In the genomic region with DNA sequence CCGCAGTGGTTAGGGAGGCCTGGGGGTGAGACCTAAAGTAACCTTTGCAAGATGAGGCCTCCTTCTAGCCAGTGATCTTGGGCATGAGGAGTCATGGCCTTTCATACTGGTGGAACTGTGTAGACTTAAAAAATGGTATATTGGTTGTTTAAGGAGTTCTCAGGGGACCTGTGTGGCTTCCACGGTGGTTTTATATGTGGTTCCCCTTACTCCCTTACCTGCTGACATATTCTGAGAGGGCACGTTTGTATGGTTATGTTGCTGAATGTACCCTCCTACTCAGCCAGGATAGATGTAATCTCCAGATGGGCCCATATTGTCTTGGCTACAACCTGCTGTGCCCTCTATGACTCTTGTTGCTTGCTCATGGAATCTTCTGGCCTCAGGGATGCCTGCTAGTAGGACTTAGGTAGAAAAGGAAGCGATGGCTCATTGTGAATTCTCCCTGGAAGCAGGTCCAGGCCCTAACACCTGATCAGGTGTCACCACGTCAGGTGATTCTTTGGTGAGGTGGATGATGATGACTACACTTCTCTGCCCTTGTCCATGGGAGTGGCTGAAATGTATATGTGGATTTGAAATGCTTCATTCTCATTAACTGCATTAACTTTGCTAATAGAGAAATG, we compare ENCODE assay signal across 2 cellular contexts.
TF ChIP-seq lines count a peak whose summit lies in the region.

No MANE protein-coding gene starts in this region.

TF ChIP-seq in SK-N-SH, 30 proteins besides CTCF, POLR2A, EP300 and RAD21 (continued from another document):
- TF ChIP-seq, protein P1, sequence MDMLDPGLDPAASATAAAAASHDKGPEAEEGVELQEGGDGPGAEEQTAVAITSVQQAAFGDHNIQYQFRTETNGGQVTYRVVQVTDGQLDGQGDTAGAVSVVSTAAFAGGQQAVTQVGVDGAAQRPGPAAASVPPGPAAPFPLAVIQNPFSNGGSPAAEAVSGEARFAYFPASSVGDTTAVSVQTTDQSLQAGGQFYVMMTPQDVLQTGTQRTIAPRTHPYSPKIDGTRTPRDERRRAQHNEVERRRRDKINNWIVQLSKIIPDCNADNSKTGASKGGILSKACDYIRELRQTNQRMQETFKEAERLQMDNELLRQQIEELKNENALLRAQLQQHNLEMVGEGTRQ (IDR thresholded peaks at IDR 0.05; ENCODE audit: borderline replicate concordance, low read depth, low read length): no peak
- no peak for TF ChIP-seq TAF1 (IDR thresholded peaks at IDR 0.05; ENCODE audit: borderline replicate concordance, low read depth, low read length)
- no peak for TF ChIP-seq FOXJ3 (CRISPR knock-in tag; IDR thresholded peaks at IDR 0.05)
- TF ChIP-seq GATA2 (CRISPR knock-in tag; IDR thresholded peaks at IDR 0.05): no peak
- no peak for TF ChIP-seq SIN3A (IDR thresholded peaks at IDR 0.05; ENCODE audit: borderline replicate concordance, low read depth, low read length)
- no peak for TF ChIP-seq YY1 (IDR thresholded peaks at IDR 0.05; ENCODE audit: low read depth)
- TF ChIP-seq NRF1 (IDR thresholded peaks at IDR 0.05; ENCODE audit: low read depth, low read length): no peak
- no peak for TF ChIP-seq CHD2 (IDR thresholded peaks at IDR 0.05; ENCODE audit: low read length, partially characterized antibody)
- no peak for TF ChIP-seq SMC3 (IDR thresholded peaks at IDR 0.05; ENCODE audit: low read depth, low read length)
- TF ChIP-seq, protein P2, sequence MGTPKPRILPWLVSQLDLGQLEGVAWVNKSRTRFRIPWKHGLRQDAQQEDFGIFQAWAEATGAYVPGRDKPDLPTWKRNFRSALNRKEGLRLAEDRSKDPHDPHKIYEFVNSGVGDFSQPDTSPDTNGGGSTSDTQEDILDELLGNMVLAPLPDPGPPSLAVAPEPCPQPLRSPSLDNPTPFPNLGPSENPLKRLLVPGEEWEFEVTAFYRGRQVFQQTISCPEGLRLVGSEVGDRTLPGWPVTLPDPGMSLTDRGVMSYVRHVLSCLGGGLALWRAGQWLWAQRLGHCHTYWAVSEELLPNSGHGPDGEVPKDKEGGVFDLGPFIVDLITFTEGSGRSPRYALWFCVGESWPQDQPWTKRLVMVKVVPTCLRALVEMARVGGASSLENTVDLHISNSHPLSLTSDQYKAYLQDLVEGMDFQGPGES (IDR thresholded peaks at IDR 0.05; ENCODE audit: low read depth, low read length): no peak
- no peak for TF ChIP-seq JUND (IDR thresholded peaks at IDR 0.05)
- TF ChIP-seq RCOR1 (IDR thresholded peaks at IDR 0.05; ENCODE audit: low read length): no peak
- no peak for TF ChIP-seq MAX (IDR thresholded peaks at IDR 0.05; ENCODE audit: low read depth)
- no peak for TF ChIP-seq POLR2AphosphoS5 (IDR thresholded peaks at IDR 0.05; ENCODE audit: low read depth, low read length)
TF ChIP-seq in SK-N-SH: peak in this region for 0.

TF ChIP-seq in SK-N-SH treated with all-trans-retinoic acid at 6 μM for 48 hours, 23 proteins besides CTCF, POLR2A, EP300 and RAD21 (continued from another document):
- TF ChIP-seq TSHZ2 (CRISPR knock-in tag; IDR thresholded peaks at IDR 0.05) (no peak), ZNF565 (CRISPR knock-in tag; conservative IDR thresholded peaks at IDR 0.05; ENCODE audit: low read depth) (no peak), ZC3H10 (CRISPR knock-in tag; IDR thresholded peaks at IDR 0.05) (no peak)
TF ChIP-seq in SK-N-SH treated with all-trans-retinoic acid at 6 μM for 48 hours: peak in this region for 0.
